ENCODE assay signal across 27 cellular contexts in the genomic region with DNA sequence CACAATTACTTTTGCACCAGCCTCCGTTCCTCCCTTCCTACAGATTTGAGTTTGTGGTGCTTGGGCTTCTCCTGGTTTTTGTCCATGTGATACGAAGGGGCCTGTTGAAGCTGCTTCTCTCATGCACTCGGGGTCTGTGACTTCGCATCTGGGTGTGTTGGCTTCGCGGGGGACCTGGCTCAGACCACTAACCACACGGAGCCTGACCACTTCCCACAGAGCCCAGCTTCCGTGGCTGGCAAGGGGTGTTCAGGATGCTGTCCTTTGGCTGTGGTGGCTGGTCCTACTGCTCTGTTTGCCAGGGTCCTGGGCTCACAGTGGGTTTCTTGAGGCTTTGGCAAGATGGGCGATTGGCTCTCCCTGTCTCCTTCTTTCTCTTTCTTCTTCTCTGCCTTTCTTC. TPM values are rescaled to one million over a fixed set of nuclear protein-coding genes. Genes with fewer than 3 reads are reported as not detected.
DNase-seq lines count a peak whose midpoint lies in the region; ATAC-seq, FAIRE-seq and TF ChIP-seq lines count a peak whose summit lies in the region.
"Had no signal": no experiment of that assay in that cellular context is flagged by ENCODE, and none has a peak within 500 bp of the region (broad histone marks: within the 10 kb centered on the region; RNA-seq: fewer than 3 reads in every experiment).

No MANE protein-coding gene starts in this region.

- H3K9me3 Mint-ChIP-seq in MCF 10A (ENCODE audit: unreplicated experiment), result no peaks in the 10 kb centered on the region
- H3K9me3 Mint-ChIP-seq in stimulated activated memory B cell treated with anti-CD40 and anti-IgM and Interleukin-4, amounts not matched to agents 10 μg/mL and 1 μg/mL and 100 μg/mL, for 72 hours, result no peaks in the 10 kb centered on the region

- H3K56ac ChIP-seq in H1 (replicated peaks; ENCODE audit: insufficient read length, low read depth, low read length), result no peak overlapping the region

- no peak overlapping the region for H2BK12ac ChIP-seq in H1 (ENCODE audit: low read depth, low read length)

- no peak overlapping the region for H3K4me3 Mint-ChIP-seq in MCF 10A (ENCODE audit: unreplicated experiment)
- H3K4me3 Mint-ChIP-seq in stimulated activated memory B cell treated with anti-CD40 and anti-IgM and Interleukin-4, amounts not matched to agents 10 μg/mL and 1 μg/mL and 100 μg/mL, for 72 hours, result no peak overlapping the region
- H3K4me3 Mint-ChIP-seq: brain, neural progenitor cell, WTC11 had no signal

- no peak overlapping the region for H3K18ac ChIP-seq in H1 (ENCODE audit: extremely low read depth, low read length)

- H3K23ac ChIP-seq in H1 (ENCODE audit: insufficient read length), result no peak overlapping the region

- no peak overlapping the region for H2BK20ac ChIP-seq in H1 (ENCODE audit: low read length)

- CTCF ChIA-PET in MCF 10A (lab: Yijun Ruan, JAX) (no interaction called here), H1 (lab: Charles Lee; ENCODE audit: partially characterized antibody) (no interaction called here)

- no peaks in the 10 kb centered on the region for H3K4me1 Mint-ChIP-seq in MCF 10A (ENCODE audit: insufficient read depth, unreplicated experiment)
- no peaks in the 10 kb centered on the region for H3K4me1 Mint-ChIP-seq in stimulated activated memory B cell treated with anti-CD40 and anti-IgM and Interleukin-4, amounts not matched to agents 10 μg/mL and 1 μg/mL and 100 μg/mL, for 72 hours
- H3K4me1 Mint-ChIP-seq: brain, neural progenitor cell, WTC11 had no signal

- H4K91ac ChIP-seq in H1 (replicated peaks; ENCODE audit: insufficient read length, low read length), result no peak overlapping the region

- no TSS peak for BruUV-seq in MCF 10A (replicated peaks; lab: Mats Ljungman, UMichigan)

- H3K79me2 ChIP-seq in H1 (ENCODE audit: control insufficient read depth in 1 of 2, insufficient read depth in 2 of 2, low read length in 2 of 2), result no peaks in the 10 kb centered on the region

- peak overlapping the region; percentile 43 for H3K27ac Mint-ChIP-seq in MCF 10A (ENCODE audit: low read depth, unreplicated experiment)
- peak overlapping the region; percentile 63 for H3K27ac Mint-ChIP-seq in stimulated activated memory B cell treated with anti-CD40 and anti-IgM and Interleukin-4, amounts not matched to agents 10 μg/mL and 1 μg/mL and 100 μg/mL, for 72 hours
- H3K27ac Mint-ChIP-seq: neural progenitor cell, WTC11 had no signal

- H3K4me1 ChIP-seq in breast epithelium, result no peaks in the 10 kb centered on the region
- H3K4me1 ChIP-seq in H1 (replicated peaks in 1 of 4; ENCODE audit: control insufficient read depth in 3 of 4, insufficient read depth in 4 of 4, low read length in 3 of 4), result no peaks in the 10 kb centered on the region
- H3K4me1 ChIP-seq: neural progenitor cell, pancreas, testis had no signal

- H3K27me3 ChIP-seq in breast epithelium (no peaks in the 10 kb centered on the region), H1 (replicated peaks in 1 of 4; ENCODE audit: control insufficient read depth in 3 of 4, extremely low read depth in 1 of 4, insufficient read depth in 3 of 4, low read length in 3 of 4) (no peaks in the 10 kb centered on the region)
- H3K27me3 ChIP-seq: neural progenitor cell, pancreas, testis had no signal

- H2BK120ac ChIP-seq in H1 (replicated peaks; ENCODE audit: low read depth, low read length), result no peak overlapping the region

- H4K5ac ChIP-seq in H1 (ENCODE audit: insufficient read length, low read depth, low read length), result no peak overlapping the region

- no peak overlapping the region for H2AFZ ChIP-seq in H1 (ENCODE audit: low read length)
- H2AFZ ChIP-seq: neural progenitor cell had no signal

- no peak for TF ChIP-seq RAD21 in H1 (IDR thresholded peaks at IDR 0.05 in 1 of 2, conservative IDR thresholded peaks at IDR 0.05 in 1 of 2; ENCODE audit: low read depth in 2 of 2, low read length in 2 of 2)

- no peak for TF ChIP-seq EP300 in H1 (IDR thresholded peaks at IDR 0.05; ENCODE audit: borderline replicate concordance in 1 of 2, low read depth in 2 of 2, low read length in 2 of 2)

- no peak for FAIRE-seq in H1 (lab: Jason Lieb, UNC)
- FAIRE-seq: pancreas had no signal

- TF ChIP-seq POLR2A in breast epithelium (IDR thresholded peaks at IDR 0.05) (no peak), H1 (IDR thresholded peaks at IDR 0.05; ENCODE audit: control extremely low read depth in 1 of 2, low read depth in 2 of 2, low read length in 2 of 2) (no peak)

- 91% methylated on average over 9 of the region's 9 CpGs; no CpG with 5 or more reads in 1 of the 2 experiments for WGBS in H1 (ENCODE audit: extremely low coverage in 1 of 2, insufficient coverage in 1 of 2, insufficient read length in 1 of 2, insufficient replicate concordance in 2 of 2, low coverage in 1 of 2, low lambda C conversion rate in 2 of 2, missing lambda C conversion rate in 1 of 2), 2 experiments

- no peaks in the 10 kb centered on the region for H3K9me3 ChIP-seq in breast epithelium
- H3K9me3 ChIP-seq in KOPT-K1 (ENCODE audit: insufficient read depth, low read length, poor library complexity, severe bottlenecking), result no peaks in the 10 kb centered on the region
- peaks cover 0 to 4% of the 10 kb centered on the region in 2 experiments; a peak in 1 of 4 replicates for H3K9me3 ChIP-seq in H1 (ENCODE audit: insufficient read depth in 2 of 2, low read depth in 1 of 2, low read length in 1 of 2)
- H3K9me3 ChIP-seq: pancreas, testis had no signal

- DNase-seq in MCF 10A (ENCODE audit: unreplicated experiment) (no peak), breast epithelium (ENCODE audit: low spot score in 2 of 2) (no peak), H1 (ENCODE audit: low read depth in 1 of 2, low spot score in 2 of 2) (no peak), NCI-H2196 treated with DMSO at 0.1 percent for 48 hours (lab: John Stamatoyannopoulos, UW; ENCODE audit: unreplicated experiment) (no peak), dedifferentiated amniotic fluid mesenchymal stem cell (ENCODE audit: extremely low spot score) (no peak)
- DNase-seq: activated CD4-positive, alpha-beta T cell treated with anti-CD3 and anti-CD28 coated beads, Interleukin-2, amount 50 U/mL, for 1 hour; activated CD8-positive, alpha-beta memory T cell treated with anti-CD3 and anti-CD28 coated beads, Interleukin-2, amount 50 U/mL, for 48 hours; activated gamma-delta T cell; amniotic stem cell; NCI-H1092; NCI-H1694; NCI-H510A; pancreas; RPMI8226; stimulated activated naive CD8-positive, alpha-beta T cell treated with anti-CD3 and anti-CD28 coated beads, Interleukin-15, Interleukin-2, amounts not matched to agents 100 U/mL and 50 U/mL, for 24 hours; testis had no signal

- H3K79me1 ChIP-seq in H1 (ENCODE audit: low read depth, low read length), result no peaks in the 10 kb centered on the region

- H3K4me3 ChIP-seq in breast epithelium (no peak overlapping the region), H1 (ENCODE audit: extremely low read depth in 1 of 4, insufficient read depth in 2 of 4, low read depth in 3 of 4, low read length in 4 of 4) (no peak overlapping the region)
- H3K4me3 ChIP-seq: neural progenitor cell, pancreas, skin epidermis, testis had no signal

- ATAC-seq in stimulated activated memory B cell treated with anti-CD40 and anti-IgM and Interleukin-4, amounts not matched to agents 10 μg/mL and 1 μg/mL and 100 μg/mL, for 72 hours, result no peak
- ATAC-seq in HG02970 (IDR thresholded peaks at IDR 0.05; ENCODE audit: low FRiP score, unreplicated experiment), result no peak
- ATAC-seq: pancreas; stimulated activated naive CD8-positive, alpha-beta T cell treated with anti-CD3 and anti-CD28 coated beads, Interleukin-15, Interleukin-2, amounts not matched to agents 100 U/mL and 50 U/mL, for 24 hours; WTC11 had no signal

- H3K36me3 Mint-ChIP-seq in MCF 10A (ENCODE audit: insufficient read depth, unreplicated experiment), result peaks cover 82% of the 10 kb centered on the region
- H3K36me3 Mint-ChIP-seq in stimulated activated memory B cell treated with anti-CD40 and anti-IgM and Interleukin-4, amounts not matched to agents 10 μg/mL and 1 μg/mL and 100 μg/mL, for 72 hours, result peaks cover 63% of the 10 kb centered on the region

- POLR2A ChIA-PET in MCF 10A (lab: Yijun Ruan, JAX) (no interaction called here), H1 (lab: Charles Lee; ENCODE audit: partially characterized antibody) (no interaction called here)

- H3K36me3 ChIP-seq in breast epithelium, result no peaks in the 10 kb centered on the region
- H3K36me3 ChIP-seq in KOPT-K1 (ENCODE audit: insufficient read depth, low read length), result peaks cover 99% of the 10 kb centered on the region
- peaks cover 0 to 8% (median 4%) of the 10 kb centered on the region in 4 experiments; a peak in 4 of 8 replicates for H3K36me3 ChIP-seq in H1 (ENCODE audit: control insufficient read depth in 2 of 4, insufficient read depth in 4 of 4, low read length in 3 of 4)
- H3K36me3 ChIP-seq: neural progenitor cell had no signal

- peak overlapping the region; percentile 71 for H4K8ac ChIP-seq in H1 (ENCODE audit: extremely low read depth, insufficient read depth, low read length)

- no peak overlapping the region for H3K4ac ChIP-seq in H1 (replicated peaks; ENCODE audit: insufficient read length, low read depth, low read length)

- H2BK15ac ChIP-seq in H1 (ENCODE audit: low read length), result no peak overlapping the region

- H3K14ac ChIP-seq in H1 (ENCODE audit: insufficient read length), result no peak overlapping the region

- no peak overlapping the region for H3K9ac ChIP-seq in H1 (replicated peaks in 1 of 4; ENCODE audit: extremely low read depth in 1 of 4, low read depth in 3 of 4, low read length in 3 of 4)
- H3K9ac ChIP-seq: neural progenitor cell had no signal

- H3K27ac ChIP-seq in breast epithelium (no peak overlapping the region), KOPT-K1 (ENCODE audit: low read depth, low read length, poor library complexity, severe bottlenecking) (peak overlapping the region; percentile 41), H1 (ENCODE audit: low read depth, low read length) (no peak overlapping the region)
- H3K27ac ChIP-seq: neural progenitor cell, pancreas, testis had no signal

- H4K20me1 ChIP-seq in H1 (replicated peaks in 1 of 2; ENCODE audit: control insufficient read depth in 1 of 2, insufficient read depth in 2 of 2, low read length in 2 of 2), result no peaks in the 10 kb centered on the region

- no peak overlapping the region for H3K4me2 ChIP-seq in H1 (ENCODE audit: insufficient read depth in 1 of 2, low read depth in 2 of 2, low read length in 2 of 2)
- H3K4me2 ChIP-seq: neural progenitor cell had no signal

- H3K23me2 ChIP-seq in H1 (ENCODE audit: low read depth, low read length), result no peaks in the 10 kb centered on the region; the same call in 1 of the 2 replicates

- TF ChIP-seq CTCF in MCF 10A (IDR thresholded peaks at IDR 0.05; ENCODE audit: unreplicated experiment), result no peak
- no peak for TF ChIP-seq CTCF in breast epithelium (IDR thresholded peaks at IDR 0.05)
- TF ChIP-seq CTCF in H1 (IDR thresholded peaks at IDR 0.05; ENCODE audit: control extremely low read depth in 1 of 3, insufficient read depth in 1 of 3, low read depth in 1 of 3, low read length in 3 of 3), result no peak

- intact Hi-C loops in MCF 10A (cut with micrococcal nuclease), result no loop called here
- intact Hi-C loops in breast epithelium (cut with DNase I; ENCODE audit: low total_unique reads), result no loop called here

- no peak overlapping the region for H2BK5ac ChIP-seq in H1 (ENCODE audit: low read depth, low read length)

- no peaks in the 10 kb centered on the region for H3K27me3 Mint-ChIP-seq in MCF 10A (ENCODE audit: insufficient read depth, unreplicated experiment)
- no peaks in the 10 kb centered on the region for H3K27me3 Mint-ChIP-seq in stimulated activated memory B cell treated with anti-CD40 and anti-IgM and Interleukin-4, amounts not matched to agents 10 μg/mL and 1 μg/mL and 100 μg/mL, for 72 hours

- no peak overlapping the region for H2AK5ac ChIP-seq in H1 (ENCODE audit: low read depth, low read length)

RNA-seq across cellular contexts. Expression of a gene that starts 19.8 kb away (rescaled TPM):
- not detected in 2 replicates for total RNA-seq in MCF 10A (2022)
- total RNA-seq in breast epithelium, result 10 to 100 TPM in 1 of 3 donors, 1 to 10 TPM in 1, under 1 TPM in 1; 0.59 to 14.4 (median 2.6) TPM
- 0.31 and 0.78 TPM in 2 replicates for total RNA-seq in H1 (2021; fragmentation: NEBNext Ultra II Directional; extraction: Animal tissue kit (Norgen Biotek cat#: 25700))
- polyA plus RNA-seq in H1 (2011; rRNA removed), result 0.19 and 0.33 TPM in 2 replicates
- 0.57 TPM for polyA plus RNA-seq in H1 (2011; cell fraction: cytosol; rRNA removed)
- 0.23 TPM for polyA plus RNA-seq in H1 (2011; cell fraction: nucleus; rRNA removed)
- 0.22 to 0.42 TPM (median 0.31 TPM) in 4 replicates for polyA plus RNA-seq in H1 (2012, experiment 1 of 2)
- not detected for polyA plus RNA-seq in H1 (2012, experiment 2 of 2)
- polyA plus RNA-seq in H1 (2013, experiment 1 of 2), result 0.71 TPM
- polyA plus RNA-seq in H1 (2013, experiment 2 of 2), result 0.35 TPM
- polyA minus RNA-seq in H1 (2011; rRNA and poly(A)+ RNA removed), result 0.34 and 0.54 TPM in 2 replicates
- polyA minus RNA-seq in H1 (2011; cell fraction: cytosol; rRNA and poly(A)+ RNA removed), result not detected
- polyA minus RNA-seq in H1 (2011; cell fraction: nucleus; rRNA and poly(A)+ RNA removed), result 0.40 TPM
- total RNA-seq: chondrocyte, glomerular endothelial cell, HT1080, SK-MEL-5 had no signal

RNA-seq across cellular contexts. Expression of a gene that starts 41.0 kb away (rescaled TPM):
- total RNA-seq in MCF 10A (2022), result 173 and 176 TPM in 2 replicates
- total RNA-seq in breast epithelium, result 100 to 1,000 TPM in 2 of 3 donors, 10 to 100 TPM in 1; 96.3 to 536 (median 142) TPM
- 46.9 and 47.8 TPM in 2 replicates for total RNA-seq in H1 (2021; fragmentation: NEBNext Ultra II Directional; extraction: Animal tissue kit (Norgen Biotek cat#: 25700))
- polyA plus RNA-seq in H1 (2011; rRNA removed), result 30.1 and 44.0 TPM in 2 replicates
- 33.5 TPM for polyA plus RNA-seq in H1 (2011; cell fraction: cytosol; rRNA removed)
- polyA plus RNA-seq in H1 (2011; cell fraction: nucleus; rRNA removed), result 29.9 TPM
- polyA plus RNA-seq in H1 (2012, experiment 1 of 2), result 71.0 to 90.9 TPM (median 85.7 TPM) in 4 replicates
- 90.6 TPM for polyA plus RNA-seq in H1 (2012, experiment 2 of 2)
- polyA plus RNA-seq in H1 (2013, experiment 1 of 2), result 70.9 TPM
- 85.5 TPM for polyA plus RNA-seq in H1 (2013, experiment 2 of 2)
- polyA minus RNA-seq in H1 (2011; rRNA and poly(A)+ RNA removed), result 10.0 TPM in 2 replicates
- polyA minus RNA-seq in H1 (2011; cell fraction: cytosol; rRNA and poly(A)+ RNA removed), result 21.8 TPM
- 11.6 TPM for polyA minus RNA-seq in H1 (2011; cell fraction: nucleus; rRNA and poly(A)+ RNA removed)
